Comparison of ENCODE assay signal across 15 cellular contexts in genomic region chr2:196370386-196370785, GRCh38.
"Had no signal": no experiment of that assay in that cellular context is flagged by ENCODE, and none has a peak within 500 bp of the region (broad histone marks: within the 10 kb centered on the region; RNA-seq: fewer than 3 reads in every experiment).

No MANE protein-coding gene starts in this region.

- H3K27ac Mint-ChIP-seq: dendritic cell treated with granulocyte-macrophage colony-stimulating factor and Interleukin-4, amounts not matched to agents 40 ng/mL and 50 ng/mL, for 4 days; effector memory CD8-positive, alpha-beta T cell; memory B cell; nephron had no signal

- DNase-seq: activated CD4-positive, alpha-beta T cell treated with anti-CD3 and anti-CD28 coated beads, Interleukin-2, amount 50 U/mL, for 1 hour; activated T-cell treated with anti-CD3 and anti-CD28 coated beads, Interleukin-2, amount 50 U/mL, for 4 hours; aorta; caudate nucleus; effector memory CD8-positive, alpha-beta T cell; glutamatergic neuron; left lung; psoas muscle; stimulated activated naive CD4-positive, alpha-beta T cell; T-helper 1 cell; transverse colon had no signal

- H3K27me3 ChIP-seq: left lung, transverse colon had no signal

- H3K27me3 Mint-ChIP-seq: dendritic cell treated with granulocyte-macrophage colony-stimulating factor and Interleukin-4, amounts not matched to agents 40 ng/mL and 50 ng/mL, for 4 days had no signal

- H3K4me1 ChIP-seq: left lung, psoas muscle had no signal

- ATAC-seq: activated T-cell treated with anti-CD3 and anti-CD28 coated beads, Interleukin-2, amount 50 U/mL, for 4 hours; effector memory CD8-positive, alpha-beta T cell; left lung; psoas muscle; sciatic nerve had no signal

- H3K4me1 Mint-ChIP-seq: memory B cell had no signal

- H3K36me3 ChIP-seq: left lung, transverse colon had no signal

- H3K9me3 ChIP-seq: psoas muscle, transverse colon had no signal

- H3K4me3 Mint-ChIP-seq: activated T-cell treated with anti-CD3 and anti-CD28 coated beads, Interleukin-2, amount 50 U/mL, for 4 hours; dendritic cell treated with granulocyte-macrophage colony-stimulating factor and Interleukin-4, amounts not matched to agents 40 ng/mL and 50 ng/mL, for 4 days; effector memory CD8-positive, alpha-beta T cell; memory B cell; nephron had no signal

- H3K27ac ChIP-seq: left lung, psoas muscle, transverse colon had no signal

- H3K4me3 ChIP-seq: left lung, psoas muscle, transverse colon had no signal
